Comparison of ENCODE assay signal across 9 cellular contexts in genomic region chr16:74368002-74368979, GRCh38. TPM values are rescaled to one million over a fixed set of nuclear protein-coding genes. Genes with fewer than 3 reads are reported as not detected.
DNase-seq lines count a peak whose midpoint lies in the region; ATAC-seq and TF ChIP-seq lines count a peak whose summit lies in the region.
"Not testable (repeated sequence)": the region's sequence is repeated elsewhere in the genome, so short reads cannot be mapped to it uniquely, and the experiment has no call there.
"Had no signal": no experiment of that assay in that cellular context is flagged by ENCODE, and none has a peak within 500 bp of the region (broad histone marks: within the 10 kb centered on the region; RNA-seq: fewer than 3 reads in every experiment).

No MANE protein-coding gene starts in this region.

- peak overlapping the region; percentile 44 to 79 (median 69) for H3K27ac ChIP-seq in right lobe of liver

- WGBS in right lobe of liver (ENCODE audit: insufficient coverage, low coverage, low lambda C conversion rate, missing lambda C conversion rate): 9% methylated on average over 8 of the region's 83 CpGs

- peak; percentile 91 for ATAC-seq in GM19395 (IDR thresholded peaks at IDR 0.05; ENCODE audit: unreplicated experiment)
- peak; percentile 95 for ATAC-seq in HG03521 (IDR thresholded peaks at IDR 0.05; ENCODE audit: unreplicated experiment)
- peak; percentile 96 to 99 (median 98) for ATAC-seq in right lobe of liver

- peak; percentile 40 to 99 (median 92) for DNase-seq in C1 segment of cervical spinal cord (lab: John Stamatoyannopoulos, UW)
- DNase-seq in NCI-H69 (lab: John Stamatoyannopoulos, UW): peak; percentile 80
- peak; percentile 96 to 97 for DNase-seq in activated CD4-positive, alpha-beta T cell treated with anti-CD3 and anti-CD28 coated beads, Interleukin-2, amount 50 U/mL, for 4 hours
- DNase-seq in dermis blood vessel endothelial cell: peak; percentile 94
- DNase-seq in right lobe of liver: peak; percentile 97 to 98 (median 97)
- DNase-seq in stimulated activated CD4-positive, alpha-beta T cell treated with anti-CD3 and anti-CD28 coated beads, Interleukin-4, amount 100 ng/mL, for 1 hour: peak; percentile 99

- H3K4me3 ChIP-seq in right lobe of liver: peak overlapping the region; percentile 52 to 83 (median 73)

- TF ChIP-seq POLR2A in right lobe of liver (IDR thresholded peaks at IDR 0.05): peak; percentile 24

- H3K4me1 ChIP-seq in right lobe of liver: not testable (repeated sequence)

- not testable (repeated sequence) for H3K9me3 ChIP-seq in right lobe of liver

- H3K36me3 ChIP-seq in right lobe of liver: not testable (repeated sequence)

- TF ChIP-seq CTCF in right lobe of liver (IDR thresholded peaks at IDR 0.05): not testable (repeated sequence)

- intact Hi-C loops in right lobe of liver (cut with DNase I): not testable (repeated sequence)

- not testable (repeated sequence) for H3K27me3 ChIP-seq in right lobe of liver

RNA-seq across cellular contexts. Expression of gene NPIPB15, which starts 7.8 kb away (rescaled TPM):
- not detected in 2 replicates for total RNA-seq in dermis blood vessel endothelial cell
- 10 to 100 TPM in 1 of 6 experiments, 1 to 10 TPM in 1, under 1 TPM in 1, not detected in 3; 0.51 to 12.2 (median 3.1) TPM for total RNA-seq in right lobe of liver
- total RNA-seq: activated CD8-positive, alpha-beta memory T cell treated with anti-CD3 and anti-CD28 coated beads for 36 hours had no signal

RNA-seq across cellular contexts. Expression of gene CLEC18B, which starts 53.0 kb away (rescaled TPM):
- total RNA-seq in dermis blood vessel endothelial cell: not detected in 2 replicates
- under 1 TPM in 3 of 6 experiments, not detected in 3; 0.64 to 0.75 (median 0.71) TPM for total RNA-seq in right lobe of liver

Comparison
In these comparisons a context has a peak if more than half of its experiments do, and no peak if none do; other contexts are left out.
1. Peak in every context shown above with its lines: DNase-seq, ATAC-seq, H3K4me3 ChIP-seq and H3K27ac ChIP-seq.